In the genomic region with DNA sequence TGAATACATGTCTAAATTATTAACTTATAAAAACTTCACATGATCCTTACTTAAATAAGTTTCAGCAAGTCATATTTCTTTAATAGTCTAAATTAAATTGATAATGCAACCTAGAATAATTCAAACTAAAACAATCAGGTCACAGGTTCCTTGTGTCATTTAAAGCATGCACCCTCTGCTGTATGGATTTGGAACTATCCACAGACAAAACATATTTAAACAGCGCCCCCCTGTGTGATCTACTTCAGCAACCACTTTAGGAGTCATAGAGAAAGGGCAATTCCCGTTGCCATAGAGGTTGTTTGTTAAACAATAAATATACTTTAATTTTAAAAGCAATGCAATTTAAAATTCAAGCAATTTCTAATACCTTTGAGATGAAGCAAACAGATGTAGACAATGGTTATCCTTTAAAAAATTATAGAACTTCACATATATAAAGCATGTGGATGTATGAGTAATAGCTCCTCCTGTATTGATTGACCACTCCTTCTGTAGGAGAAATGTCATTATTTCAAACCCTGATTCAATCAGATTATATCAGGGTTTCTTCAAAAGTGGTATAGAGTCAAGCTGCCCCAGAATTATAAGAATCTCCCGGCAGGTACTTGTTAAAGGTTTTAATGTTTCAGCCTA, we compare ENCODE assay signal across 8 cellular contexts. TPM values are rescaled to one million over a fixed set of nuclear protein-coding genes. Genes with fewer than 3 reads are reported as not detected.
DNase-seq lines count a peak whose midpoint lies in the region; ATAC-seq and TF ChIP-seq lines count a peak whose summit lies in the region.

No MANE protein-coding gene starts in this region.

- no peak overlapping the region for H3K4me3 Mint-ChIP-seq in brain

- no peak overlapping the region for H3K27ac Mint-ChIP-seq in brain

- peaks cover 5% of the 10 kb centered on the region for H3K27me3 Mint-ChIP-seq in brain

- H3K36me3 Mint-ChIP-seq in brain = no peaks in the 10 kb centered on the region

- no peaks in the 10 kb centered on the region for H3K9me3 Mint-ChIP-seq in brain

- DNase-seq in DMS53 treated with DMSO at 0.1 percent for 48 hours (lab: John Stamatoyannopoulos, UW; ENCODE audit: unreplicated experiment) (peak; percentile 88), GM20000 (ENCODE audit: low spot score) (peak; percentile 29), NCI-H748 (lab: John Stamatoyannopoulos, UW; ENCODE audit: unreplicated experiment) (peak; percentile 83), kidney glomerular epithelial cell (lab: John Stamatoyannopoulos, UW) (peak; percentile 89)
- no peak for DNase-seq in stimulated activated CD4-positive, alpha-beta T cell treated with anti-CD3 and anti-CD28 coated beads, Interleukin-2, amount 100 ng/mL, for 48 hours

- ATAC-seq in HG03457 (IDR thresholded peaks at IDR 0.05; ENCODE audit: unreplicated experiment) = peak; percentile 96
- no peak for ATAC-seq in activated CD4-positive, CD25-positive, alpha-beta regulatory T cell treated with anti-CD3 and anti-CD28 coated beads, Interleukin-2, amount 50 U/mL, for 24 hours

- peaks cover 13% of the 10 kb centered on the region for H3K4me1 Mint-ChIP-seq in brain

- TF ChIP-seq CTCF in GM20000 (IDR thresholded peaks at IDR 0.05; ENCODE audit: extremely low read depth, missing control alignments) = peak; percentile 33
- TF ChIP-seq CTCF in brain (conservative IDR thresholded peaks at IDR 0.05) = peak; percentile 83 to 92

RNA-seq across cellular contexts. Expression of a gene that starts 21.2 kb away (rescaled TPM):
- polyA plus RNA-seq in brain (ENCODE audit: insufficient read depth, low read depth, low replicate concordance) = 1.0 TPM

Comparison
In these comparisons a context has a peak if more than half of its experiments do, and no peak if none do; other contexts are left out.
1. DNase-seq: peak in DMS53 treated with DMSO at 0.1 percent for 48 hours (single experiment), GM20000 (single experiment), NCI-H748 (single experiment) and kidney glomerular epithelial cell (single experiment); none in stimulated activated CD4-positive, alpha-beta T cell treated with anti-CD3 and anti-CD28 coated beads, Interleukin-2, amount 100 ng/mL, for 48 hours (0 of 2).